In genomic region chr20:41032243-41032642, GRCh38 we compare ENCODE assay signal across 11 cellular contexts. TPM values are rescaled to one million over a fixed set of nuclear protein-coding genes. Genes with fewer than 3 reads are reported as not detected.
A peak's percentile ranks its signal among the peaks of the same experiment; 100 is the strongest.
DNase-seq lines count a peak whose midpoint lies in the region; ATAC-seq lines count a peak whose summit lies in the region.
"Had no signal": no experiment of that assay in that cellular context is flagged by ENCODE, and none has a peak within 500 bp of the region (broad histone marks: within the 10 kb centered on the region; RNA-seq: fewer than 3 reads in every experiment).

No MANE protein-coding gene starts in this region.

- peaks cover 76% of the 10 kb centered on the region for H3K4me1 Mint-ChIP-seq in stimulated activated naive CD8-positive, alpha-beta T cell treated with anti-CD3 and anti-CD28 coated beads, Interleukin-15, Interleukin-2, amounts not matched to agents 100 ng/mL and 50 ng/mL, for 24 hours (ENCODE audit: low read depth)
- H3K4me1 Mint-ChIP-seq in activated T-helper 2 cell treated with anti-CD3 and anti-CD28 coated beads, Interferon-gamma antibody, Interleukin-2, Interleukin-4, amounts not matched to agents 10 μg/mL and 5 μg/mL and 100 μg/mL, durations not matched to agents 14 hours and 24 hours and 36 hours (ENCODE audit: low read depth): peaks cover 66% of the 10 kb centered on the region

- no peaks in the 10 kb centered on the region for H3K27me3 Mint-ChIP-seq in stimulated activated naive CD8-positive, alpha-beta T cell treated with anti-CD3 and anti-CD28 coated beads, Interleukin-15, Interleukin-2, amounts not matched to agents 100 ng/mL and 50 ng/mL, for 24 hours
- no peaks in the 10 kb centered on the region for H3K27me3 Mint-ChIP-seq in activated T-helper 2 cell treated with anti-CD3 and anti-CD28 coated beads, Interferon-gamma antibody, Interleukin-2, Interleukin-4, amounts not matched to agents 10 μg/mL and 5 μg/mL and 100 μg/mL, durations not matched to agents 14 hours and 24 hours and 36 hours (ENCODE audit: low read depth)

- no peak overlapping the region for H3K27ac ChIP-seq in caudate nucleus (ENCODE audit: low read depth, low read length)

- peaks cover 69% of the 10 kb centered on the region for H3K36me3 Mint-ChIP-seq in stimulated activated naive CD8-positive, alpha-beta T cell treated with anti-CD3 and anti-CD28 coated beads, Interleukin-15, Interleukin-2, amounts not matched to agents 100 ng/mL and 50 ng/mL, for 24 hours (ENCODE audit: low read depth)
- H3K36me3 Mint-ChIP-seq in activated T-helper 2 cell treated with anti-CD3 and anti-CD28 coated beads, Interferon-gamma antibody, Interleukin-2, Interleukin-4, amounts not matched to agents 10 μg/mL and 5 μg/mL and 100 μg/mL, durations not matched to agents 14 hours and 24 hours and 36 hours (ENCODE audit: low read depth): peaks cover 78% of the 10 kb centered on the region

- ATAC-seq in stimulated activated naive CD8-positive, alpha-beta T cell treated with anti-CD3 and anti-CD28 coated beads, Interleukin-15, Interleukin-2, amounts not matched to agents 100 U/mL and 50 U/mL, for 24 hours: no peak
- ATAC-seq in HG02852 (IDR thresholded peaks at IDR 0.05; ENCODE audit: unreplicated experiment): no peak

- intact Hi-C loops in activated T-helper 2 cell treated with anti-CD3 and anti-CD28 coated beads, Interferon-gamma antibody, Interleukin-2, Interleukin-4, amounts not matched to agents 10 μg/mL and 5 μg/mL and 100 μg/mL, durations not matched to agents 14 hours and 24 hours and 36 hours (cut with micrococcal nuclease): loop anchor here (2.0 kb wide), 1 partner anchor 15 kb away; no protein-coding TSS in a partner anchor

- no peaks in the 10 kb centered on the region for H3K9me3 Mint-ChIP-seq in stimulated activated naive CD8-positive, alpha-beta T cell treated with anti-CD3 and anti-CD28 coated beads, Interleukin-15, Interleukin-2, amounts not matched to agents 100 ng/mL and 50 ng/mL, for 24 hours
- no peaks in the 10 kb centered on the region for H3K9me3 Mint-ChIP-seq in activated T-helper 2 cell treated with anti-CD3 and anti-CD28 coated beads, Interferon-gamma antibody, Interleukin-2, Interleukin-4, amounts not matched to agents 10 μg/mL and 5 μg/mL and 100 μg/mL, durations not matched to agents 14 hours and 24 hours and 36 hours

- DNase-seq in stimulated activated naive CD8-positive, alpha-beta T cell treated with anti-CD3 and anti-CD28 coated beads, Interleukin-15, Interleukin-2, amounts not matched to agents 100 U/mL and 50 U/mL, for 24 hours: no peak
- no peak for DNase-seq in activated T-helper 2 cell treated with anti-CD3 and anti-CD28 coated beads, Interferon-gamma antibody, Interleukin-2, Interleukin-4, amounts not matched to agents 10 μg/mL and 5 μg/mL and 100 μg/mL, durations not matched to agents 14 hours and 24 hours and 36 hours (ENCODE audit: low spot score)
- peak; percentile 59 for DNase-seq in iris pigment epithelial cell (ENCODE audit: low read depth)
- no peak for DNase-seq in SKM-1 treated with dmso at 0.1 percent for 144 hours (lab: John Stamatoyannopoulos, UW; ENCODE audit: unreplicated experiment)
- no peak for DNase-seq in caudate nucleus (lab: John Stamatoyannopoulos, UW)
- DNase-seq in activated CD4-positive, alpha-beta T cell treated with anti-CD3 and anti-CD28 coated beads for 48 hours: no peak
- DNase-seq: kidney, NCI-H524 had no signal

- H3K4me3 Mint-ChIP-seq in stimulated activated naive CD8-positive, alpha-beta T cell treated with anti-CD3 and anti-CD28 coated beads, Interleukin-15, Interleukin-2, amounts not matched to agents 100 ng/mL and 50 ng/mL, for 24 hours: peak overlapping the region; percentile 91
- H3K4me3 Mint-ChIP-seq in activated T-helper 2 cell treated with anti-CD3 and anti-CD28 coated beads, Interferon-gamma antibody, Interleukin-2, Interleukin-4, amounts not matched to agents 10 μg/mL and 5 μg/mL and 100 μg/mL, durations not matched to agents 14 hours and 24 hours and 36 hours (ENCODE audit: low read depth): peak overlapping the region; percentile 82

- no peak overlapping the region for H3K27ac Mint-ChIP-seq in stimulated activated naive CD8-positive, alpha-beta T cell treated with anti-CD3 and anti-CD28 coated beads, Interleukin-15, Interleukin-2, amounts not matched to agents 100 ng/mL and 50 ng/mL, for 24 hours
- peak overlapping the region; percentile 33 for H3K27ac Mint-ChIP-seq in activated T-helper 2 cell treated with anti-CD3 and anti-CD28 coated beads, Interferon-gamma antibody, Interleukin-2, Interleukin-4, amounts not matched to agents 10 μg/mL and 5 μg/mL and 100 μg/mL, durations not matched to agents 14 hours and 24 hours and 36 hours
- H3K27ac Mint-ChIP-seq: CD14-positive monocyte had no signal

RNA-seq across cellular contexts. Expression of gene TOP1, which starts 3.6 kb away (rescaled TPM):
- total RNA-seq in activated T-helper 2 cell treated with anti-CD3 and anti-CD28 coated beads, Interferon-gamma antibody, Interleukin-2, Interleukin-4, amounts not matched to agents 10 μg/mL and 5 μg/mL and 100 μg/mL, durations not matched to agents 14 hours and 24 hours and 36 hours: 116 and 118 TPM in 2 replicates
